Comparison of ENCODE assay signal across 12 cellular contexts in the genomic region with DNA sequence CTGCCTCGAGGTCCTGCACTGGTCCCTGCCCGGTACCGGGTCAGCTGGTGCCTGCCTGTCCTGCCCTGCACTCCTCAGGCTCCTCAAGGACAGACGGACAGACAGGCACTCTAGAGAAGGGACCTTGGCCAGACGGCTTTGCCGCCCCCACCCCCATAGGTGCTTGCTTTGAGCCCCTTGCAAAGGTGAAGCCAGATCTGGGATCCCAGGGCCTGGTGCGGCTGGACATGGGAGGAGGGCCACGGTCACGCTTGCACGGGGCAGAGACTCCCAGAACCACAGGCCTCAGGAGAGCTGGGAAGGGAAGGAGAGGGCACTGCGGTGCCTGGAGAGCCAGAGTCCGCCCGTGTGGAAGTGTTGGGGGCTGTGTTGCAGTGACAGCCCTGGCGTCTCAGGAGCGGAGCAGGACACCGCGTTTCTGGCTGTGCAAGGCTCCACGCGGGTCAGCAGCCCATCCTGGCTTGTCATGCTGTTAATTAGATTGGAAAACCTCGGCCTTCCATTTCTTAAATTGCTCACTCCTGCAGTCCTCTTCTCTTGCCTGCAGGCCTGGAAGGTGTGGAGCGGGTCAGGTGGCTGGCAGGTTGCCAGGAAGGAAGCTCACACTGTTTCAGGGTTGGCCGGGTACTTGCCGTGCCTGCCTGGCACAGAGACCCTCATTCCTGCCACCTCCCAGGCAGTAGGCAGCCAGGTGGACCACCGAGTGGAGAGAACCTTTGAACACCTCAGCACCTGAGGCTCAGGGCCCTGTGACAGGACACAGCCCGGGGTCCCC. TPM values are rescaled to one million over a fixed set of nuclear protein-coding genes. Genes with fewer than 3 reads are reported as not detected.
DNase-seq lines count a peak whose midpoint lies in the region; ATAC-seq and TF ChIP-seq lines count a peak whose summit lies in the region.
"Had no signal": no experiment of that assay in that cellular context is flagged by ENCODE, and none has a peak within 500 bp of the region (broad histone marks: within the 10 kb centered on the region; RNA-seq: fewer than 3 reads in every experiment).

No MANE protein-coding gene starts in this region.

- H3K36me3 ChIP-seq in Panc1 (ENCODE audit: control insufficient read depth, insufficient read depth, low read length) (no peaks in the 10 kb centered on the region), cardiac muscle cell (no peaks in the 10 kb centered on the region), psoas muscle (ENCODE audit: insufficient read depth in 1 of 2, low read depth in 1 of 2) (no peaks in the 10 kb centered on the region), mesendoderm (ENCODE audit: control insufficient read depth, insufficient read depth, low read length) (peaks cover 3% of the 10 kb centered on the region), osteoblast (ENCODE audit: insufficient read depth, low read length) (no peaks in the 10 kb centered on the region)

- H3K27me3 ChIP-seq in Panc1 (ENCODE audit: control insufficient read depth, insufficient read depth, low read length) (no peaks in the 10 kb centered on the region), cardiac muscle cell (no peaks in the 10 kb centered on the region), psoas muscle (ENCODE audit: insufficient read depth in 3 of 3, low read length in 2 of 3) (peaks cover 0 to 33% (median 2%) of the 10 kb centered on the region in 3 donors), mesendoderm (ENCODE audit: insufficient read depth, low read length, poor library complexity) (no peaks in the 10 kb centered on the region), osteoblast (ENCODE audit: insufficient read depth, low read length) (peaks cover 5% of the 10 kb centered on the region)

- DNase-seq in G401 (ENCODE audit: low spot score) (peak; percentile 79), Panc1 (ENCODE audit: low read depth, low spot score) (no peak), cardiac muscle cell (ENCODE audit: low read depth in 1 of 2, low spot score in 1 of 2) (peak in 1 of 2 donors; percentile 55), psoas muscle (peak; percentile 20 to 39), mesendoderm (no peak), osteoblast (ENCODE audit: insufficient read length, low spot score, missing footprints) (no peak), SIG-M5 (lab: John Stamatoyannopoulos, UW) (no peak)
- DNase-seq: activated CD4-positive, alpha-beta T cell treated with anti-CD3 and anti-CD28 coated beads for 1 hour; activated naive CD4-positive, alpha-beta T cell treated with anti-CD3 and anti-CD28 coated beads for 36 hours; effector memory CD8-positive, alpha-beta T cell; MV-4-11 had no signal

- H4K5ac ChIP-seq in mesendoderm (ENCODE audit: low read length): no peak overlapping the region

- H4K8ac ChIP-seq in mesendoderm (ENCODE audit: low read depth, low read length): no peak overlapping the region

- no peaks in the 10 kb centered on the region for H3K9me3 ChIP-seq in Panc1 (ENCODE audit: control insufficient read depth, insufficient read depth, low read depth, low read length)
- H3K9me3 ChIP-seq in cardiac muscle cell (ENCODE audit: low read depth): no peaks in the 10 kb centered on the region
- no peaks in the 10 kb centered on the region for H3K9me3 ChIP-seq in psoas muscle
- no peaks in the 10 kb centered on the region for H3K9me3 ChIP-seq in osteoblast (ENCODE audit: low read depth, low read length)

- CTCF ChIA-PET in Panc1 (lab: Charles Lee): no interaction called here

- H2BK15ac ChIP-seq in mesendoderm (replicated peaks; ENCODE audit: low read depth): no peak overlapping the region

- H3K18ac ChIP-seq in mesendoderm (ENCODE audit: low read length): no peak overlapping the region

- in situ Hi-C loops in G401 (cut with HindIII; ENCODE audit: low sequenced_read_pairs): no loop called here
- in situ Hi-C loops in Panc1 (cut with HindIII; ENCODE audit: low pct_unique_long_range_greater_than_20kb, low sequenced_read_pairs): no loop called here

- no peak overlapping the region for H2AK5ac ChIP-seq in mesendoderm (ENCODE audit: low read length)

- H2BK5ac ChIP-seq in mesendoderm (ENCODE audit: low read length): no peak overlapping the region

- peaks cover 89% of the 10 kb centered on the region for H3K79me2 ChIP-seq in mesendoderm (ENCODE audit: control insufficient read depth, insufficient read depth, low read length)
- no peaks in the 10 kb centered on the region for H3K79me2 ChIP-seq in osteoblast (ENCODE audit: insufficient read depth, low read length)

- no peak overlapping the region for H3K23ac ChIP-seq in mesendoderm (ENCODE audit: low read length)

- H3K27ac ChIP-seq in Panc1 (ENCODE audit: low read length) (peak overlapping the region; percentile 93), cardiac muscle cell (peak overlapping the region; percentile 60), psoas muscle (no peak overlapping the region), mesendoderm (ENCODE audit: low read depth, low read length) (no peak overlapping the region), osteoblast (ENCODE audit: low read depth, low read length) (no peak overlapping the region)

- POLR2A ChIA-PET in Panc1 (lab: Charles Lee): no interaction called here

- no peak overlapping the region for H3K9ac ChIP-seq in mesendoderm (ENCODE audit: low read length)

- 63 to 81% (median 69%) methylated on average over 25 of the region's 25 CpGs for WGBS in psoas muscle, 3 donors
- WGBS in mesendoderm (ENCODE audit: extremely low coverage, insufficient coverage, low lambda C conversion rate): no CpG with 5 or more reads among the region's 25 CpGs

- no TSS peak for BruUV-seq in Panc1 (replicated peaks; lab: Mats Ljungman, UMichigan)

- no peak overlapping the region for H2AFZ ChIP-seq in osteoblast (ENCODE audit: low read length)

- H3K4me2 ChIP-seq in mesendoderm (ENCODE audit: low read length): no peak overlapping the region
- no peak overlapping the region for H3K4me2 ChIP-seq in osteoblast (ENCODE audit: insufficient read depth, low read length)

- peaks cover 18% of the 10 kb centered on the region for H3K79me1 ChIP-seq in mesendoderm (ENCODE audit: low read length)

- H3K4me1 ChIP-seq in Panc1 (ENCODE audit: control insufficient read depth, insufficient read depth, low read length) (peaks cover 81% of the 10 kb centered on the region), cardiac muscle cell (ENCODE audit: low read depth) (peaks cover 44% of the 10 kb centered on the region), psoas muscle (peaks cover 7% of the 10 kb centered on the region), mesendoderm (ENCODE audit: control insufficient read depth, low read depth, low read length) (no peaks in the 10 kb centered on the region), osteoblast (ENCODE audit: insufficient read depth, low read length) (no peaks in the 10 kb centered on the region)

- no peak overlapping the region for H3K4ac ChIP-seq in mesendoderm (ENCODE audit: low read depth, low read length)

- ATAC-seq in Panc1: peak; percentile 14
- peak in 1 of 4 donors; percentile 12 for ATAC-seq in psoas muscle
- no peak for ATAC-seq in GM19467 (IDR thresholded peaks at IDR 0.05; ENCODE audit: unreplicated experiment)
- ATAC-seq: effector memory CD8-positive, alpha-beta T cell had no signal

- H3K56ac ChIP-seq in mesendoderm (ENCODE audit: low read length): no peak overlapping the region

- TF ChIP-seq CTCF in Panc1 (IDR thresholded peaks at IDR 0.05) (no peak), cardiac muscle cell (IDR thresholded peaks at IDR 0.05; ENCODE audit: low read depth, low read length) (no peak), psoas muscle (IDR thresholded peaks at IDR 0.05) (no peak), osteoblast (IDR thresholded peaks at IDR 0.05; ENCODE audit: extremely low read depth, low read depth, low read length) (no peak)

- no peaks in the 10 kb centered on the region for H4K20me1 ChIP-seq in osteoblast (ENCODE audit: insufficient read depth, low read length)

- intact Hi-C loops in Panc1 (cut with micrococcal nuclease; ENCODE audit: unreplicated experiment): no loop called here
- intact Hi-C loops in psoas muscle (cut with DNase I): no loop called here

- H3K4me3 ChIP-seq in Panc1 (ENCODE audit: low read depth in 2 of 2, low read length in 2 of 2) (peak overlapping the region in 1 of 2 experiments; percentile 11; a peak in 1 of 4 replicates), cardiac muscle cell (no peak overlapping the region), psoas muscle (no peak overlapping the region), mesendoderm (ENCODE audit: low read length) (no peak overlapping the region), osteoblast (ENCODE audit: insufficient read depth, low read length) (no peak overlapping the region)

- no peak overlapping the region for H2BK120ac ChIP-seq in mesendoderm (ENCODE audit: low read depth, low read length)

RNA-seq across cellular contexts. Expression of gene COL18A1, which starts 16.3 kb away (rescaled TPM):
- total RNA-seq in G401 (2014; rRNA removed; shearing (Covaris generic)): 353 and 524 TPM in 2 replicates
- total RNA-seq in Panc1 (2021; ENCODE audit: unreplicated experiment) (676 TPM), cardiac muscle cell (887 and 1,182 TPM in 2 replicates), psoas muscle (10 to 100 TPM; 11.6 to 21.1 (median 15.1) TPM), osteoblast (8.3 and 8.8 TPM in 2 replicates)
- 1,186 TPM for polyA plus RNA-seq in Panc1 (2012; ENCODE audit: insufficient read length)
- polyA plus RNA-seq in cardiac muscle cell (407 and 535 TPM in 2 replicates), psoas muscle (10 to 100 TPM in 2 of 3 donors, 1 to 10 TPM in 1; 4.8 to 25.3 (median 11.3) TPM)
- polyA plus RNA-seq in mesendoderm (2013, experiment 1 of 2): 84.0 TPM
- polyA plus RNA-seq in mesendoderm (2013, experiment 2 of 2): 85.5 TPM

Comparison
In these comparisons a context has a peak if more than half of its experiments do, and no peak if none do; other contexts are left out.
1. DNase-seq: peak in G401 (single experiment) and psoas muscle (2 of 2); none in Panc1 (single experiment), mesendoderm (single experiment), osteoblast (single experiment) and SIG-M5 (single experiment).
2. H3K27ac ChIP-seq: peak in Panc1 (single experiment) and cardiac muscle cell (single experiment); none in psoas muscle (single experiment), mesendoderm (single experiment) and osteoblast (single experiment).
3. RNA of gene COL18A1, which starts 16.3 kb away (total RNA-seq): 887 to 1,182 TPM in cardiac muscle cell, 676 TPM in Panc1 (single experiment) and 353 to 524 TPM in G401; 11.6 to 21.1 TPM in psoas muscle and 8.3 to 8.8 TPM in osteoblast; every median in the first group is over 10 times any median in the second.